In the genomic region with DNA sequence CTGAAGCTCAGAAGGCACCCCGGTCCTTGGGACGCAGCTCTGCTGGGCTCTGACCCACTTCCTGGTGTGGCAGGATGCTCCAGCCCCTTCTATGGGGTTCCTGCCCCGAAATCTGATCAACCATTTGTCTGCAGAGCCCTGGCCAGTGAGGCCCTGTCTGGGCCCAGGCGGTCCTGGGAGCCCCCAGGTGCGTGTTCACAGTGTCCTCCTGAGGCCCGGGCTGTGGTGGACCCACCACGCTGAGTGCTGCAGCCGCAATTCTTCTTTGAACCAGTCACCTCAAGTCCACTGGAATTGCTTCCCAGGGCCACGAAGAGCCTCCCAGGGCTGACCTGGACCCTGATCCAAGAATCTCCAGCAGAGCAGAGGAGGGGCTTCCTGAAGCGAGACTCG, we compare ENCODE assay signal across 26 cellular contexts. TPM values are rescaled to one million over a fixed set of nuclear protein-coding genes. Genes with fewer than 3 reads are reported as not detected.
DNase-seq lines count a peak whose midpoint lies in the region; ATAC-seq, FAIRE-seq and TF ChIP-seq lines count a peak whose summit lies in the region.
"Had no signal": no experiment of that assay in that cellular context is flagged by ENCODE, and none has a peak within 500 bp of the region (broad histone marks: within the 10 kb centered on the region; RNA-seq: fewer than 3 reads in every experiment).

No MANE protein-coding gene starts in this region.

- no peak for TF ChIP-seq RAD21 in HepG2 (CRISPR knock-in tag; IDR thresholded peaks at IDR 0.05)

- POLR2A ChIA-PET in HepG2 (lab: Yijun Ruan, JAX) = no interaction called here
- POLR2A ChIA-PET in WTC11 (lab: Charles Lee) = no interaction called here

- intact Hi-C loops in Right ventricle myocardium superior (cut with DNase I) (no loop called here), heart left ventricle (cut with DNase I) (no loop called here), right lobe of liver (cut with DNase I) (no loop called here), HepG2 (cut with micrococcal nuclease; ENCODE audit: unreplicated experiment) (no loop called here), posterior vena cava (cut with DNase I) (loop anchor here in 1 of 2 donors (5.0 kb wide), 1 partner anchor 857 kb away; no protein-coding TSS in a partner anchor)

- H3K9me3 ChIP-seq in heart left ventricle (no peaks in the 10 kb centered on the region), right lobe of liver (no peaks in the 10 kb centered on the region), HepG2 (ENCODE audit: low read length) (peaks cover 10% of the 10 kb centered on the region; the same call in 1 of the 2 replicates)
- H3K9me3 ChIP-seq: HAP-1 had no signal

- peaks cover 26% of the 10 kb centered on the region for H3K36me3 Mint-ChIP-seq in WTC11
- H3K36me3 Mint-ChIP-seq: CD14-positive monocyte; CD8-positive, alpha-beta memory T cell had no signal

- ATAC-seq in Right ventricle myocardium superior (ENCODE audit: poor library complexity) (no peak), heart left ventricle (no peak), right lobe of liver (no peak), HepG2 (no peak), WTC11 (no peak), GM18907 (IDR thresholded peaks at IDR 0.05; ENCODE audit: unreplicated experiment) (no peak)
- ATAC-seq: A549, GM12878, GM23338 had no signal

- no TSS peak for BruUV-seq in HepG2 (replicated peaks; lab: Mats Ljungman, UMichigan)

- H3K9ac ChIP-seq in HepG2 (ENCODE audit: insufficient read depth, low read depth, low read length) = no peak overlapping the region

- H2AFZ ChIP-seq in HepG2 (ENCODE audit: low read length) = no peak overlapping the region
- H2AFZ ChIP-seq: GM23338 had no signal

- no peaks in the 10 kb centered on the region; the same call in 1 of the 2 replicates for H3K27me3 Mint-ChIP-seq in WTC11 (ENCODE audit: low read depth)

- in situ Hi-C loops in HepG2 (cut with HindIII; ENCODE audit: extremely low pct_ligation_motif_present, low pct_unique_long_range_greater_than_20kb) = no loop called here

- no peaks in the 10 kb centered on the region for H3K4me1 Mint-ChIP-seq in WTC11
- H3K4me1 Mint-ChIP-seq: CD8-positive, alpha-beta memory T cell; GM23338 had no signal

- no peaks in the 10 kb centered on the region for H3K36me3 ChIP-seq in heart left ventricle
- no peaks in the 10 kb centered on the region for H3K36me3 ChIP-seq in right lobe of liver
- no peaks in the 10 kb centered on the region for H3K36me3 ChIP-seq in HepG2 (replicated peaks in 1 of 2; ENCODE audit: control insufficient read depth in 1 of 2, insufficient read depth in 2 of 2, low read length in 2 of 2)
- H3K36me3 ChIP-seq: HAP-1 had no signal

- peak overlapping the region; percentile 36; the same call in 1 of the 2 replicates for H3K27ac Mint-ChIP-seq in WTC11
- H3K27ac Mint-ChIP-seq: CD4-positive, alpha-beta T cell; CD8-positive, alpha-beta memory T cell; GM23338; HFFc6 had no signal

- TF ChIP-seq EP300 in HepG2 (IDR thresholded peaks at IDR 0.05; ENCODE audit: low read depth in 2 of 2, low read length in 2 of 2) = no peak
- TF ChIP-seq EP300 in HepG2 (CRISPR knock-in tag; IDR thresholded peaks at IDR 0.05; ENCODE audit: borderline replicate concordance) = no peak

- no peak for FAIRE-seq in HepG2 (lab: Jason Lieb, UNC)
- FAIRE-seq: A549, D721Med, GM12878, H54 had no signal

- TF ChIP-seq POLR2A in heart left ventricle (IDR thresholded peaks at IDR 0.05) = no peak
- no peak for TF ChIP-seq POLR2A in right lobe of liver (IDR thresholded peaks at IDR 0.05)
- no peak for TF ChIP-seq POLR2A in HepG2 (IDR thresholded peaks at IDR 0.05; ENCODE audit: insufficient read depth in 1 of 2, low read depth in 2 of 2, low read length in 2 of 2)

- H3K4me2 ChIP-seq in HepG2 (ENCODE audit: low read depth, low read length) = no peak overlapping the region
- H3K4me2 ChIP-seq: A549, GM23338 had no signal

- H3K4me3 Mint-ChIP-seq in WTC11 = no peak overlapping the region
- H3K4me3 Mint-ChIP-seq: CD14-positive monocyte; CD4-positive, alpha-beta T cell; CD8-positive, alpha-beta memory T cell; GM23338; HFFc6 had no signal

- TF ChIP-seq CTCF in heart left ventricle (IDR thresholded peaks at IDR 0.05) = no peak
- TF ChIP-seq CTCF in right lobe of liver (IDR thresholded peaks at IDR 0.05) = no peak
- no peak for TF ChIP-seq CTCF in HepG2 (CRISPR knock-in tag; IDR thresholded peaks at IDR 0.05)
- no peak for TF ChIP-seq CTCF in WTC11 (IDR thresholded peaks at IDR 0.05)

- H3K4me1 ChIP-seq in heart left ventricle (no peaks in the 10 kb centered on the region), right lobe of liver (no peaks in the 10 kb centered on the region), HepG2 (ENCODE audit: insufficient read depth, low read length) (no peaks in the 10 kb centered on the region)
- H3K4me1 ChIP-seq: A549, HAP-1 had no signal

- H4K20me1 ChIP-seq in HepG2 (ENCODE audit: insufficient read depth, low read length) = no peaks in the 10 kb centered on the region

- H3K27ac ChIP-seq in heart left ventricle (no peak overlapping the region), right lobe of liver (no peak overlapping the region), HepG2 (ENCODE audit: extremely low read length, insufficient read depth, low read length) (no peak overlapping the region)
- H3K27ac ChIP-seq: A549 had no signal

- H3K4me3 ChIP-seq in heart left ventricle = no peak overlapping the region
- no peak overlapping the region for H3K4me3 ChIP-seq in right lobe of liver
- no peak overlapping the region for H3K4me3 ChIP-seq in HepG2 (replicated peaks in 1 of 3; ENCODE audit: insufficient read depth in 1 of 3, low read depth in 2 of 3, low read length in 3 of 3)
- H3K4me3 ChIP-seq: A549, GM12878, GM23338, HAP-1 had no signal

- DNase-seq in Right ventricle myocardium superior = peak; percentile 29
- no peak for DNase-seq in heart left ventricle
- DNase-seq in right lobe of liver = peak in 2 of 3 donors; percentile 8 to 25
- DNase-seq in HepG2 (ENCODE audit: low spot score) = no peak
- DNase-seq in WTC11 (ENCODE audit: low spot score) = no peak
- peak; percentile 40 for DNase-seq in posterior vena cava (ENCODE audit: low spot score)
- DNase-seq in foreskin melanocyte = no peak
- DNase-seq: 8988T, ACHN, AML-193, DMS 273 treated with DMSO at 0.1 percent for 48 hours, DMS79, EL, GDM1, HFFc6 had no signal

- CTCF ChIA-PET in HepG2 (lab: Yijun Ruan, JAX; ENCODE audit: low intra/inter-chr PET ratio, low total read pairs) (no interaction called here), WTC11 (lab: Charles Lee) (no interaction called here)

- no peaks in the 10 kb centered on the region for H3K79me2 ChIP-seq in HepG2 (ENCODE audit: insufficient read depth, low read length)

- peaks cover 0 to 20% (median 4%) of the 10 kb centered on the region in 9 donors for H3K27me3 ChIP-seq in heart left ventricle
- no peaks in the 10 kb centered on the region for H3K27me3 ChIP-seq in right lobe of liver
- H3K27me3 ChIP-seq in HepG2 (ENCODE audit: control insufficient read depth in 1 of 2, insufficient read depth in 2 of 2, low read length in 2 of 2) = peaks cover 4 to 27% of the 10 kb centered on the region in 2 experiments; a peak in 3 of 5 replicates

- 75 to 93% (median 79%) methylated on average over 10 to 11 of the region's 11 CpGs for WGBS in heart left ventricle, 4 donors
- 75% methylated on average over 7 of the region's 11 CpGs for WGBS in right lobe of liver (ENCODE audit: insufficient coverage, low coverage, low lambda C conversion rate, missing lambda C conversion rate)
- 35% methylated on average over 7 of the region's 11 CpGs for WGBS in HepG2 (ENCODE audit: low lambda C conversion rate)

- H3K9me3 Mint-ChIP-seq in WTC11 = peaks cover 42% of the 10 kb centered on the region
- H3K9me3 Mint-ChIP-seq: CD4-positive, alpha-beta T cell; CD8-positive, alpha-beta memory T cell had no signal

RNA-seq across cellular contexts. Expression of gene KNDC1, which starts 19.1 kb away (rescaled TPM):
- total RNA-seq in Right ventricle myocardium superior (not detected), heart left ventricle (1 to 10 TPM in 1 of 9 donors, under 1 TPM in 6, not detected in 2; 0.05 to 2.9 (median 0.13) TPM), right lobe of liver (10 to 100 TPM in 2 of 6 experiments, 1 to 10 TPM in 3, under 1 TPM in 1; 0.54 to 11.6 (median 8.2) TPM), HepG2 (2016; rRNA removed; fragmentation: Illumina TruSeq; extraction: Trizol) (0.44 TPM in 1 of 2 replicates, not detected in the other), WTC11 (2021) (25.7 to 26.8 TPM (median 26.6 TPM) in 3 replicates), posterior vena cava (under 1 TPM; 0.33 to 0.37 TPM)
- polyA plus RNA-seq in heart left ventricle (under 1 TPM in 1 of 2 donors, not detected in 1; 0.04 TPM), HepG2 (2011; rRNA removed) (0.56 and 0.69 TPM in 2 replicates)
- not detected in 2 replicates for total RNA-seq in HepG2 (2016; cell fraction: cytosol; rRNA removed; fragmentation: Illumina TruSeq; extraction: Trizol; ENCODE audit: low read depth)
- not detected in 2 replicates for total RNA-seq in HepG2 (2016; cell fraction: insoluble cytoplasmic fraction; rRNA removed; fragmentation: Illumina TruSeq; extraction: Trizol)
- total RNA-seq in HepG2 (2016; cell fraction: membrane; rRNA removed; fragmentation: Illumina TruSeq; extraction: Trizol) = 0.38 TPM in 1 of 2 replicates, not detected in the other
- total RNA-seq in HepG2 (2016; cell fraction: nucleus; rRNA removed; fragmentation: Illumina TruSeq; extraction: Trizol) = not detected in 2 replicates
- polyA plus RNA-seq in HepG2 (2011; cell fraction: cytosol; rRNA removed) = 0.09 and 0.66 TPM in 2 replicates
- 1.3 and 3.3 TPM in 2 replicates for polyA plus RNA-seq in HepG2 (2011; cell fraction: nucleus; rRNA removed)
- 0.17 TPM in 1 of 2 replicates, not detected in the other for polyA plus RNA-seq in HepG2 (2012)
- polyA plus RNA-seq in HepG2 (2016; cell fraction: cytosol; fragmentation: Illumina TruSeq; extraction: Trizol; ENCODE audit: low read depth) = 0.03 and 0.17 TPM in 2 replicates
- not detected in 2 replicates for polyA plus RNA-seq in HepG2 (2016; cell fraction: insoluble cytoplasmic fraction; fragmentation: Illumina TruSeq; extraction: Trizol; ENCODE audit: low read depth)
- polyA plus RNA-seq in HepG2 (2016; cell fraction: membrane; fragmentation: Illumina TruSeq; extraction: Trizol; ENCODE audit: low read depth) = 0.03 TPM in 1 of 2 replicates, not detected in the other
- not detected in 2 replicates for polyA plus RNA-seq in HepG2 (2016; cell fraction: nucleus; fragmentation: Illumina TruSeq; extraction: Trizol; ENCODE audit: insufficient read depth, low read depth)
- polyA minus RNA-seq in HepG2 (2011; rRNA and poly(A)+ RNA removed; ENCODE audit: low replicate concordance) = 0.09 and 4.0 TPM in 2 replicates
- 0.53 and 1.8 TPM in 2 replicates for polyA minus RNA-seq in HepG2 (2011; cell fraction: cytosol; rRNA and poly(A)+ RNA removed)
- 0.12 and 2.4 TPM in 2 replicates for polyA minus RNA-seq in HepG2 (2011; cell fraction: nucleus; rRNA and poly(A)+ RNA removed)
- total RNA-seq: CD4-positive, alpha-beta T cell; CD8-positive, alpha-beta memory T cell had no signal

RNA-seq across cellular contexts. Expression of gene UTF1, which starts 50.9 kb away (rescaled TPM):
- total RNA-seq in Right ventricle myocardium superior = not detected
- not detected for total RNA-seq in heart left ventricle
- polyA plus RNA-seq in heart left ventricle = not detected
- total RNA-seq in right lobe of liver = not detected
- not detected in 2 replicates for total RNA-seq in HepG2 (2016; rRNA removed; fragmentation: Illumina TruSeq; extraction: Trizol)
- total RNA-seq in HepG2 (2016; cell fraction: cytosol; rRNA removed; fragmentation: Illumina TruSeq; extraction: Trizol; ENCODE audit: low read depth) = not detected in 2 replicates
- not detected in 2 replicates for total RNA-seq in HepG2 (2016; cell fraction: insoluble cytoplasmic fraction; rRNA removed; fragmentation: Illumina TruSeq; extraction: Trizol)
- total RNA-seq in HepG2 (2016; cell fraction: membrane; rRNA removed; fragmentation: Illumina TruSeq; extraction: Trizol) = not detected in 2 replicates
- not detected in 2 replicates for total RNA-seq in HepG2 (2016; cell fraction: nucleus; rRNA removed; fragmentation: Illumina TruSeq; extraction: Trizol)
- polyA plus RNA-seq in HepG2 (2011; rRNA removed) = not detected in 2 replicates
- not detected in 2 replicates for polyA plus RNA-seq in HepG2 (2011; cell fraction: cytosol; rRNA removed)
- polyA plus RNA-seq in HepG2 (2011; cell fraction: nucleus; rRNA removed) = not detected in 2 replicates
- polyA plus RNA-seq in HepG2 (2012) = not detected in 2 replicates
- not detected in 2 replicates for polyA plus RNA-seq in HepG2 (2016; cell fraction: cytosol; fragmentation: Illumina TruSeq; extraction: Trizol; ENCODE audit: low read depth)
- not detected in 2 replicates for polyA plus RNA-seq in HepG2 (2016; cell fraction: insoluble cytoplasmic fraction; fragmentation: Illumina TruSeq; extraction: Trizol; ENCODE audit: low read depth)
- not detected in 2 replicates for polyA plus RNA-seq in HepG2 (2016; cell fraction: membrane; fragmentation: Illumina TruSeq; extraction: Trizol; ENCODE audit: low read depth)
- polyA plus RNA-seq in HepG2 (2016; cell fraction: nucleus; fragmentation: Illumina TruSeq; extraction: Trizol; ENCODE audit: insufficient read depth, low read depth) = not detected in 2 replicates
- not detected in 2 replicates for polyA minus RNA-seq in HepG2 (2011; rRNA and poly(A)+ RNA removed; ENCODE audit: low replicate concordance)
- polyA minus RNA-seq in HepG2 (2011; cell fraction: cytosol; rRNA and poly(A)+ RNA removed) = not detected in 2 replicates
- polyA minus RNA-seq in HepG2 (2011; cell fraction: nucleus; rRNA and poly(A)+ RNA removed) = not detected in 2 replicates
- total RNA-seq in WTC11 (2021) = 140 to 196 TPM (median 143 TPM) in 3 replicates
- not detected for total RNA-seq in posterior vena cava
- total RNA-seq: CD4-positive, alpha-beta T cell; CD8-positive, alpha-beta memory T cell; GM12878; HFFc6 had no signal
- polyA plus RNA-seq: A549; BJ; CD8-positive, alpha-beta memory T cell; GM12878 had no signal

RNA-seq across cellular contexts. Expression of gene VENTX, which starts 58.5 kb away (rescaled TPM):
- total RNA-seq in Right ventricle myocardium superior (0.43 TPM), heart left ventricle (1 to 10 TPM in 1 of 9 donors, under 1 TPM in 8; 0.29 to 2.3 (median 0.56) TPM), right lobe of liver (under 1 TPM; 0.09 to 0.38 (median 0.19) TPM), HepG2 (2016; rRNA removed; fragmentation: Illumina TruSeq; extraction: Trizol) (not detected in 2 replicates), WTC11 (2021) (21.5 to 28.0 TPM (median 22.5 TPM) in 3 replicates), posterior vena cava (1 to 10 TPM; 2.6 to 3.5 TPM)
- polyA plus RNA-seq in heart left ventricle (under 1 TPM; 0.58 to 0.99 TPM), HepG2 (2011; rRNA removed) (not detected in 2 replicates)
- total RNA-seq in HepG2 (2016; cell fraction: cytosol; rRNA removed; fragmentation: Illumina TruSeq; extraction: Trizol; ENCODE audit: low read depth) = not detected in 2 replicates
- not detected in 2 replicates for total RNA-seq in HepG2 (2016; cell fraction: insoluble cytoplasmic fraction; rRNA removed; fragmentation: Illumina TruSeq; extraction: Trizol)
- total RNA-seq in HepG2 (2016; cell fraction: membrane; rRNA removed; fragmentation: Illumina TruSeq; extraction: Trizol) = not detected in 2 replicates
- total RNA-seq in HepG2 (2016; cell fraction: nucleus; rRNA removed; fragmentation: Illumina TruSeq; extraction: Trizol) = not detected in 2 replicates
- polyA plus RNA-seq in HepG2 (2011; cell fraction: cytosol; rRNA removed) = not detected in 2 replicates
- polyA plus RNA-seq in HepG2 (2011; cell fraction: nucleus; rRNA removed) = not detected in 2 replicates
- not detected in 2 replicates for polyA plus RNA-seq in HepG2 (2012)
- not detected in 2 replicates for polyA plus RNA-seq in HepG2 (2016; cell fraction: cytosol; fragmentation: Illumina TruSeq; extraction: Trizol; ENCODE audit: low read depth)
- polyA plus RNA-seq in HepG2 (2016; cell fraction: insoluble cytoplasmic fraction; fragmentation: Illumina TruSeq; extraction: Trizol; ENCODE audit: low read depth) = not detected in 2 replicates
- not detected in 2 replicates for polyA plus RNA-seq in HepG2 (2016; cell fraction: membrane; fragmentation: Illumina TruSeq; extraction: Trizol; ENCODE audit: low read depth)
- not detected in 2 replicates for polyA plus RNA-seq in HepG2 (2016; cell fraction: nucleus; fragmentation: Illumina TruSeq; extraction: Trizol; ENCODE audit: insufficient read depth, low read depth)
- not detected in 2 replicates for polyA minus RNA-seq in HepG2 (2011; rRNA and poly(A)+ RNA removed; ENCODE audit: low replicate concordance)
- polyA minus RNA-seq in HepG2 (2011; cell fraction: cytosol; rRNA and poly(A)+ RNA removed) = not detected in 2 replicates
- polyA minus RNA-seq in HepG2 (2011; cell fraction: nucleus; rRNA and poly(A)+ RNA removed) = not detected in 2 replicates
- total RNA-seq: CD8-positive, alpha-beta memory T cell; GM12878; HFFc6 had no signal
- polyA plus RNA-seq: A549; BJ; CD8-positive, alpha-beta memory T cell had no signal

Comparison
In these comparisons a context has a peak if more than half of its experiments do, and no peak if none do; other contexts are left out.
1. DNase-seq: peak in Right ventricle myocardium superior (single experiment), right lobe of liver (2 of 3) and posterior vena cava (single experiment); none in heart left ventricle (0 of 5), HepG2 (single experiment), WTC11 (single experiment) and foreskin melanocyte (single experiment).
2. RNA of gene UTF1, which starts 50.9 kb away (total RNA-seq): 140 to 196 TPM in WTC11; not detected in Right ventricle myocardium superior (single experiment), not detected in heart left ventricle, not detected in right lobe of liver, not detected in HepG2 and not detected in posterior vena cava; every median in the first group is over 100 times any median in the second.